8 cellular contexts compared by ENCODE assay signal in the genomic region with DNA sequence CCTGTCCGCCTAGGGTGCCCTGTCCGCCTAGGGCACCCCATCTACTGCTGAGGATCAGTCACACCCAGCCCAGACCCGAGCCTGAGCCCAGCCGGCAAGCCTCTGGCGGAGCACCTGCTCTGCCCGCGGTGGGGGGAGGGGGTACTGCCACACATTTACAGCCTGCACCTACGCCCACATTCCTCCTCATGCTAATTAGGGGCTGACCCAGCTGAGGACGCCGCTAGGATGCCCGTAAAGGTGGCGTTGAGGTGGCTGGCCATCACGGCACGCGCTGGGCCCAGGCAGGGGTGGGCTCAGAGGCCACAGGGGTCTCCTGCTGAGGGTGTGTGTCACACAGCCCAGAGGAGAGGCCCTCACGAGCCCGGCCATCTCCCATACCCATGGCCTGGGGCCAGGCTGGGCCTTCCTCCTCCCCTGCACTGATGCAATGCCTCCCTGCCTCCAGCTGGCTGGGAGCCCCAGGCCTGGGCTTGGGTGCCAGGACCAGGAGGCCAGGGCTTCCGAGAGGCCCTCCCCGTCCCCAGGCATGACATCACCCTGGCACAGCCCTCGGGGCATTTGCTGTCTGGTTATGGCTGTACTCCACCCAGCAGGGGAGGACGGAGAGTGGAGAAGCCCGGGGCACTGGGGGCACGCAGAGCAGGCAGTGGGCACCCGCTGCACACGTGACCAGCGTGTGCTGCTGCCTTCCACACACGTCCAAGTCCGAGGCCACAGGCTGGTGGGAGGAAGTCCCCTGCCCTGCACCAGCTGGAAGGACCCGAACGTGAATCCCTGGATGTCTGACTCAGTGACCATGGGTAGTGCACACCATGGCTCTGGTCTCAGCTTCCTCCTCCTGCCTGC. TPM values are rescaled to one million over a fixed set of nuclear protein-coding genes. Genes with fewer than 3 reads are reported as not detected.
DNase-seq lines count a peak whose midpoint lies in the region; ATAC-seq and TF ChIP-seq lines count a peak whose summit lies in the region.

No MANE protein-coding gene starts in this region.

- no peaks in the 10 kb centered on the region for H3K36me3 ChIP-seq in colonic mucosa
- H3K36me3 ChIP-seq in lower lobe of right lung = peaks cover 14% of the 10 kb centered on the region

- H3K4me3 Mint-ChIP-seq in type B pancreatic cell = no peak overlapping the region

- H3K9me3 Mint-ChIP-seq in type B pancreatic cell = no peaks in the 10 kb centered on the region

- H3K4me3 ChIP-seq in AG09309 (ENCODE audit: control insufficient read depth, low read depth, low read length) (no peak overlapping the region), colonic mucosa (no peak overlapping the region), lower lobe of right lung (peak overlapping the region; percentile 36)

- H3K9ac ChIP-seq in colonic mucosa (ENCODE audit: low read depth in 2 of 2, low read length in 2 of 2) = peak overlapping the region; percentile 69 to 70

- H3K36me3 Mint-ChIP-seq in type B pancreatic cell = no peaks in the 10 kb centered on the region

- H3K27ac ChIP-seq in colonic mucosa (peak overlapping the region; percentile 66), lower lobe of right lung (peak overlapping the region; percentile 85)

- H3K27me3 Mint-ChIP-seq in type B pancreatic cell = no peaks in the 10 kb centered on the region

- DNase-seq in AG09309 (ENCODE audit: low read depth) = peak; percentile 46
- peak; percentile 80 for DNase-seq in NCI-H2029 treated with DMSO at 0.1 percent for 48 hours (lab: John Stamatoyannopoulos, UW)
- peak; percentile 94 for DNase-seq in colonic mucosa
- DNase-seq in lower lobe of right lung = peak; percentile 92
- DNase-seq in type B pancreatic cell (ENCODE audit: extremely low spot score, unreplicated experiment) = peak; percentile 71
- no peak for DNase-seq in HuH-7 (ENCODE audit: low spot score)
- no peak for DNase-seq in activated gamma-delta T cell (lab: John Stamatoyannopoulos, UW)
- DNase-seq in stimulated activated CD8-positive, alpha-beta memory T cell treated with anti-CD3 and anti-CD28 coated beads, Interleukin-4, amount 100 ng/mL, for 48 hours = no peak

- intact Hi-C loops in colonic mucosa (cut with DNase I) = no loop called here
- intact Hi-C loops in lower lobe of right lung (cut with DNase I) = no loop called here

- H3K4me1 Mint-ChIP-seq in type B pancreatic cell (ENCODE audit: unreplicated experiment) = no peaks in the 10 kb centered on the region

- ATAC-seq in lower lobe of right lung = peak; percentile 87

- H3K9me3 ChIP-seq in colonic mucosa (no peaks in the 10 kb centered on the region), lower lobe of right lung (no peaks in the 10 kb centered on the region)

- H3K4me1 ChIP-seq in colonic mucosa (peaks cover 19% of the 10 kb centered on the region), lower lobe of right lung (peaks cover 21% of the 10 kb centered on the region)

- H3K27me3 ChIP-seq in colonic mucosa = no peaks in the 10 kb centered on the region
- peaks cover 5% of the 10 kb centered on the region for H3K27me3 ChIP-seq in lower lobe of right lung (ENCODE audit: low read depth)

- TF ChIP-seq CTCF in AG09309 (IDR thresholded peaks at IDR 0.05; ENCODE audit: control insufficient read depth, insufficient read depth, low read depth, low read length, missing control alignments) = no peak
- no peak for TF ChIP-seq CTCF in colonic mucosa (IDR thresholded peaks at IDR 0.05)
- TF ChIP-seq CTCF in lower lobe of right lung (IDR thresholded peaks at IDR 0.05) = no peak
- TF ChIP-seq CTCF in type B pancreatic cell (conservative IDR thresholded peaks at IDR 0.05) = no peak

- H3K27ac Mint-ChIP-seq in type B pancreatic cell = no peak overlapping the region

RNA-seq across cellular contexts. Expression of gene DUSP8, which starts 12.7 kb away (rescaled TPM):
- 10 to 100 TPM; 21.8 to 33.9 TPM for total RNA-seq in colonic mucosa
- 8.9 TPM for total RNA-seq in lower lobe of right lung
- 8.4 and 16.1 TPM in 2 replicates for total RNA-seq in type B pancreatic cell (ENCODE audit: low replicate concordance)

RNA-seq across cellular contexts. Expression of gene KRTAP5-1, which starts 25.8 kb away (rescaled TPM):
- not detected for total RNA-seq in colonic mucosa
- total RNA-seq in lower lobe of right lung = not detected
- total RNA-seq in type B pancreatic cell (ENCODE audit: low replicate concordance) = not detected in 2 replicates

RNA-seq across cellular contexts. Expression of gene KRTAP5-2, which starts 38.8 kb away (rescaled TPM):
- total RNA-seq in colonic mucosa (not detected), lower lobe of right lung (not detected), type B pancreatic cell (ENCODE audit: low replicate concordance) (not detected in 2 replicates)

RNA-seq across cellular contexts. Expression of gene KRTAP5-3, which starts 48.9 kb away (rescaled TPM):
- total RNA-seq in colonic mucosa = not detected
- total RNA-seq in lower lobe of right lung = not detected
- total RNA-seq in type B pancreatic cell (ENCODE audit: low replicate concordance) = not detected in 2 replicates

Comparison
In these comparisons a context has a peak if more than half of its experiments do, and no peak if none do; other contexts are left out.
1. DNase-seq: peak in AG09309 (single experiment), NCI-H2029 treated with DMSO at 0.1 percent for 48 hours (single experiment), colonic mucosa (single experiment), lower lobe of right lung (single experiment) and type B pancreatic cell (single experiment); none in HuH-7 (single experiment), activated gamma-delta T cell (single experiment) and stimulated activated CD8-positive, alpha-beta memory T cell treated with anti-CD3 and anti-CD28 coated beads, Interleukin-4, amount 100 ng/mL, for 48 hours (single experiment).